ENCODE assay signal across 8 cellular contexts in the genomic region with DNA sequence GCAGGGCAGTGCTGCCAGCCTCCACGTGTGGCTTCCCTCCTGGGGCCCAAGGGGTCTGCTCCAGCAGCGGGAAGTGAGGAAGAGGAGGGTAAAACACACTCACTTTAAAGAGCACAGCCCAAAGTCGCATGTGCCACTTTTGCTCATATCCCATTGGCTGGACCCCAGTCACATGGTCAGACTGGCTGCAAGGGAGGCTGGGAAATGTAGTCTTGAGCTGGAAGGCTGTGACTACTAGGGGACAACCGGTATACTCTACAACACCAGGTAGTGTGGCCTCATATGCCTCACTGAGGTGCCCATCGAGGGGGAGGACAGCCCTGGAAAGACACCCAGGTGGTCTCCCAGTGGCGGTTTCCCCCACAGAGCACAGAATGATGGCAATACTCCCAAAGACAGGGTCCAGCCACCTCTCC. TPM values are rescaled to one million over a fixed set of nuclear protein-coding genes. Genes with fewer than 3 reads are reported as not detected.
DNase-seq lines count a peak whose midpoint lies in the region; ATAC-seq and TF ChIP-seq lines count a peak whose summit lies in the region.

No MANE protein-coding gene starts in this region.

- no peaks in the 10 kb centered on the region for H3K27me3 ChIP-seq in Panc1 (ENCODE audit: control insufficient read depth, insufficient read depth, low read length)
- no peaks in the 10 kb centered on the region for H3K27me3 ChIP-seq in gastrocnemius medialis
- H3K27me3 ChIP-seq in tibial nerve, result no peaks in the 10 kb centered on the region

- POLR2A ChIA-PET in Panc1 (lab: Charles Lee), result interaction anchor here (0.6 kb wide), 1 partner anchor 149 kb away, joined by 3 read pairs; no protein-coding TSS in a partner anchor

- TF ChIP-seq CTCF in Panc1 (IDR thresholded peaks at IDR 0.05) (no peak), gastrocnemius medialis (IDR thresholded peaks at IDR 0.05 in 4 of 5, conservative IDR thresholded peaks at IDR 0.05 in 1 of 5) (no peak), tibial nerve (IDR thresholded peaks at IDR 0.05) (no peak), coronary artery (IDR thresholded peaks at IDR 0.05) (no peak)

- no peaks in the 10 kb centered on the region for H3K9me3 ChIP-seq in Panc1 (ENCODE audit: control insufficient read depth, insufficient read depth, low read depth, low read length)
- H3K9me3 ChIP-seq in gastrocnemius medialis, result no peaks in the 10 kb centered on the region
- no peaks in the 10 kb centered on the region for H3K9me3 ChIP-seq in tibial nerve

- H3K36me3 ChIP-seq in Panc1 (ENCODE audit: control insufficient read depth, insufficient read depth, low read length) (no peaks in the 10 kb centered on the region), gastrocnemius medialis (no peaks in the 10 kb centered on the region), tibial nerve (no peaks in the 10 kb centered on the region)

- CTCF ChIA-PET in Panc1 (lab: Charles Lee), result no interaction called here

- H3K27ac ChIP-seq in Panc1 (ENCODE audit: low read length), result no peak overlapping the region
- H3K27ac ChIP-seq in gastrocnemius medialis, result no peak overlapping the region
- H3K27ac ChIP-seq in tibial nerve, result no peak overlapping the region
- no peak overlapping the region for H3K27ac ChIP-seq in coronary artery

- H3K4me1 ChIP-seq in Panc1 (ENCODE audit: control insufficient read depth, insufficient read depth, low read length), result no peaks in the 10 kb centered on the region
- no peaks in the 10 kb centered on the region for H3K4me1 ChIP-seq in gastrocnemius medialis
- no peaks in the 10 kb centered on the region for H3K4me1 ChIP-seq in tibial nerve

- in situ Hi-C loops in Panc1 (cut with HindIII; ENCODE audit: low pct_unique_long_range_greater_than_20kb, low sequenced_read_pairs) (no loop called here), gastrocnemius medialis (cut with MboI; ENCODE audit: low sequenced_read_pairs in 4 of 4) (no loop called here)

- H3K4me3 ChIP-seq in Panc1 (ENCODE audit: low read depth in 2 of 2, low read length in 2 of 2), result 0 out of 4 replicates have a peak overlapping the region, but pooled peaks of 1 of the 2 experiments have one; percentile 10
- no peak overlapping the region for H3K4me3 ChIP-seq in gastrocnemius medialis
- no peak overlapping the region for H3K4me3 ChIP-seq in tibial nerve
- H3K4me3 ChIP-seq in coronary artery, result no peak overlapping the region

- TF ChIP-seq POLR2A in gastrocnemius medialis (IDR thresholded peaks at IDR 0.05), result no peak
- no peak for TF ChIP-seq POLR2A in tibial nerve (IDR thresholded peaks at IDR 0.05)

- intact Hi-C loops in Panc1 (cut with micrococcal nuclease; ENCODE audit: unreplicated experiment) (no loop called here), cardiac septum (cut with DNase I) (no loop called here), gastrocnemius medialis (cut with DNase I; ENCODE audit: low total_unique reads) (no loop called here)

- ATAC-seq in Panc1 (peak; percentile 90), gastrocnemius medialis (peak; percentile 88 to 89)

- TF ChIP-seq EP300 in tibial nerve (IDR thresholded peaks at IDR 0.05), result no peak

- no TSS peak for BruUV-seq in Panc1 (replicated peaks; lab: Mats Ljungman, UMichigan)

- DNase-seq in NCI-H2196 (lab: John Stamatoyannopoulos, UW; ENCODE audit: unreplicated experiment) (peak; percentile 52), NCI-H2196 treated with DMSO at 0.1 percent for 48 hours (lab: John Stamatoyannopoulos, UW; ENCODE audit: unreplicated experiment) (no peak), Panc1 (ENCODE audit: low read depth, low spot score) (no peak), cardiac septum (ENCODE audit: low spot score) (peak; percentile 44), gastrocnemius medialis (peak; percentile 13 to 50), tibial nerve (ENCODE audit: low spot score in 2 of 2) (no peak), coronary artery (ENCODE audit: low spot score) (no peak)
- peak; percentile 74 for DNase-seq in activated effector memory CD4-positive, alpha-beta T cell treated with anti-CD3 and anti-CD28 coated beads, Interleukin-2, amount 50 U/mL, for 16 hours

- 18 to 26% methylated on average over 6 of the region's 6 CpGs for WGBS in tibial nerve, 2 donors

RNA-seq across cellular contexts. Expression of gene CAMK2N1, which starts 45.2 kb away (rescaled TPM):
- total RNA-seq in Panc1 (2021; ENCODE audit: unreplicated experiment) (4.4 TPM), cardiac septum (11.7 TPM), gastrocnemius medialis (1 to 10 TPM; 1.3 to 2.5 (median 1.5) TPM), tibial nerve (1 to 10 TPM; 2.4 to 5.9 (median 4.8) TPM)
- polyA plus RNA-seq in Panc1 (2012; ENCODE audit: insufficient read length), result 2.9 TPM

Comparison
In these comparisons a context has a peak if more than half of its experiments do, and no peak if none do; other contexts are left out.
1. DNase-seq: peak in NCI-H2196 (single experiment), activated effector memory CD4-positive, alpha-beta T cell treated with anti-CD3 and anti-CD28 coated beads, Interleukin-2, amount 50 U/mL, for 16 hours (single experiment), cardiac septum (single experiment) and gastrocnemius medialis (2 of 2); none in NCI-H2196 treated with DMSO at 0.1 percent for 48 hours (single experiment), Panc1 (single experiment), tibial nerve (0 of 2) and coronary artery (single experiment).